In genomic region chr5:95812100-95812472, GRCh38 we compare ENCODE assay signal across 8 cellular contexts. TPM values are rescaled to one million over a fixed set of nuclear protein-coding genes. Genes with fewer than 3 reads are reported as not detected.
DNase-seq lines count a peak whose midpoint lies in the region; ATAC-seq lines count a peak whose summit lies in the region.

No MANE protein-coding gene starts in this region.

- peak overlapping the region; percentile 67 for H3K27ac Mint-ChIP-seq in activated CD4-positive, alpha-beta T cell treated with anti-CD3 and anti-CD28 coated beads, Interleukin-2, amount 10 ng/mL, durations not matched to agents 7 days and 5 days
- H3K27ac Mint-ChIP-seq in activated naive CD4-positive, alpha-beta T cell treated with anti-CD3 and anti-CD28 coated beads, Interleukin-2, amount 50 U/mL, for 24 hours = peak overlapping the region; percentile 88
- peak overlapping the region; percentile 61 to 92 (median 86) for H3K27ac Mint-ChIP-seq in immature natural killer cell

- peak; percentile 52 for DNase-seq in activated CD4-positive, alpha-beta T cell treated with anti-CD3 and anti-CD28 coated beads, Interleukin-2, amount 10 ng/mL, durations not matched to agents 7 days and 5 days
- DNase-seq in activated CD4-positive, alpha-beta T cell treated with anti-CD3 and anti-CD28 coated beads, Interleukin-2, amount 50 U/mL, for 1 hour = no peak
- DNase-seq in immature natural killer cell (no peak), OCI-M1 (lab: John Stamatoyannopoulos, UW) (no peak)
- peak; percentile 48 for DNase-seq in stimulated activated naive CD8-positive, alpha-beta T cell treated with anti-CD3 and anti-CD28 coated beads, Interleukin-15, Interleukin-2, amounts not matched to agents 100 U/mL and 50 U/mL, for 24 hours

- ATAC-seq in stimulated activated naive CD8-positive, alpha-beta T cell treated with anti-CD3 and anti-CD28 coated beads, Interleukin-15, Interleukin-2, amounts not matched to agents 100 U/mL and 50 U/mL, for 24 hours = peak; percentile 54
- ATAC-seq in GM19351 (IDR thresholded peaks at IDR 0.05; ENCODE audit: unreplicated experiment) (no peak), HG03378 (IDR thresholded peaks at IDR 0.05; ENCODE audit: unreplicated experiment) (no peak)

- no peaks in the 10 kb centered on the region for H3K9me3 Mint-ChIP-seq in activated CD4-positive, alpha-beta T cell treated with anti-CD3 and anti-CD28 coated beads, Interleukin-2, amount 10 ng/mL, durations not matched to agents 7 days and 5 days
- no peaks in the 10 kb centered on the region for H3K9me3 Mint-ChIP-seq in activated naive CD4-positive, alpha-beta T cell treated with anti-CD3 and anti-CD28 coated beads, Interleukin-2, amount 50 U/mL, for 24 hours
- H3K9me3 Mint-ChIP-seq in immature natural killer cell = no peaks in the 10 kb centered on the region

- H3K27me3 Mint-ChIP-seq in activated CD4-positive, alpha-beta T cell treated with anti-CD3 and anti-CD28 coated beads, Interleukin-2, amount 10 ng/mL, durations not matched to agents 7 days and 5 days = no peaks in the 10 kb centered on the region
- H3K27me3 Mint-ChIP-seq in activated naive CD4-positive, alpha-beta T cell treated with anti-CD3 and anti-CD28 coated beads, Interleukin-2, amount 50 U/mL, for 24 hours = no peaks in the 10 kb centered on the region
- H3K27me3 Mint-ChIP-seq in immature natural killer cell (ENCODE audit: low read depth in 3 of 3) = peaks cover 0 to 2% (median 2%) of the 10 kb centered on the region in 3 donors

- CTCF ChIA-PET in activated CD4-positive, alpha-beta T cell treated with anti-CD3 and anti-CD28 coated beads, Interleukin-2, amount 10 ng/mL, durations not matched to agents 7 days and 5 days (lab: Charles Lee) = interaction anchor here (1.3 to 1.6 kb wide), 2 partner anchors 13 to 45 kb away, joined by 3 to 6 read pairs; no protein-coding TSS in a partner anchor

- H3K4me1 Mint-ChIP-seq in activated CD4-positive, alpha-beta T cell treated with anti-CD3 and anti-CD28 coated beads, Interleukin-2, amount 10 ng/mL, durations not matched to agents 7 days and 5 days = peaks cover 89% of the 10 kb centered on the region
- peaks cover 93% of the 10 kb centered on the region for H3K4me1 Mint-ChIP-seq in activated naive CD4-positive, alpha-beta T cell treated with anti-CD3 and anti-CD28 coated beads, Interleukin-2, amount 50 U/mL, for 24 hours
- H3K4me1 Mint-ChIP-seq in immature natural killer cell = peaks cover 92 to 94% of the 10 kb centered on the region in 2 donors

- peak overlapping the region; percentile 11 for H3K4me3 Mint-ChIP-seq in activated CD4-positive, alpha-beta T cell treated with anti-CD3 and anti-CD28 coated beads, Interleukin-2, amount 10 ng/mL, durations not matched to agents 7 days and 5 days
- H3K4me3 Mint-ChIP-seq in activated naive CD4-positive, alpha-beta T cell treated with anti-CD3 and anti-CD28 coated beads, Interleukin-2, amount 50 U/mL, for 24 hours = peak overlapping the region; percentile 36
- H3K4me3 Mint-ChIP-seq in immature natural killer cell = peak overlapping the region in 3 of 5 donors; percentile 7 to 33 (median 24)

- peaks cover 70% of the 10 kb centered on the region for H3K36me3 Mint-ChIP-seq in activated CD4-positive, alpha-beta T cell treated with anti-CD3 and anti-CD28 coated beads, Interleukin-2, amount 10 ng/mL, durations not matched to agents 7 days and 5 days (ENCODE audit: low read depth)
- H3K36me3 Mint-ChIP-seq in activated naive CD4-positive, alpha-beta T cell treated with anti-CD3 and anti-CD28 coated beads, Interleukin-2, amount 50 U/mL, for 24 hours = peaks cover 16% of the 10 kb centered on the region
- H3K36me3 Mint-ChIP-seq in immature natural killer cell = peaks cover 28 to 52% (median 41%) of the 10 kb centered on the region in 3 donors

- POLR2A ChIA-PET in activated CD4-positive, alpha-beta T cell treated with anti-CD3 and anti-CD28 coated beads, Interleukin-2, amount 10 ng/mL, durations not matched to agents 7 days and 5 days (lab: Charles Lee) = no interaction called here

RNA-seq across cellular contexts. Expression of gene GLRX, which starts 10.4 kb away (rescaled TPM):
- total RNA-seq in activated CD4-positive, alpha-beta T cell treated with anti-CD3 and anti-CD28 coated beads, Interleukin-2, amount 10 ng/mL, durations not matched to agents 7 days and 5 days = 10 to 100 TPM; 60.2 to 61.1 TPM
- polyA plus RNA-seq in immature natural killer cell = 100 to 1,000 TPM; 261 to 295 (median 263) TPM

Comparison
In these comparisons a context has a peak if more than half of its experiments do, and no peak if none do; other contexts are left out.
1. DNase-seq: peak in activated CD4-positive, alpha-beta T cell treated with anti-CD3 and anti-CD28 coated beads, Interleukin-2, amount 10 ng/mL, durations not matched to agents 7 days and 5 days (single experiment) and stimulated activated naive CD8-positive, alpha-beta T cell treated with anti-CD3 and anti-CD28 coated beads, Interleukin-15, Interleukin-2, amounts not matched to agents 100 U/mL and 50 U/mL, for 24 hours (single experiment); none in activated CD4-positive, alpha-beta T cell treated with anti-CD3 and anti-CD28 coated beads, Interleukin-2, amount 50 U/mL, for 1 hour (single experiment), immature natural killer cell (0 of 3) and OCI-M1 (single experiment).
2. Peak in every context shown above with its lines, with median percentiles within 50 percentile points of each other: H3K27ac Mint-ChIP-seq and H3K4me3 Mint-ChIP-seq.